Comparison of ENCODE assay signal across 8 cellular contexts in the genomic region with DNA sequence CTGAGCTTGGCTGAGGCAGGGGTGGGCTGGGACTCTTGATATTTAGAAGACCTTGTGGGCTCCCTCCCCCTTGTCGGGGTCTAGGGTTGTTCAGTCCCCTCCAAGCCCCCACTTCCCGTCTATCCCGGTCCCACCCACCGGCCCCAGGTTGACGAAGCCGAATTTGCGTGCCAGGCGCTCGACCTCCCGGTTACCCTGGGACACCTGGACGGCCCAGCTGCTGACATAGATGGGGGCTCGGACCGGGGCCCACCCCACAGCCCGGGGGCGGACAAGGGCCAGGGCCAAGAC. TPM values are rescaled to one million over a fixed set of nuclear protein-coding genes. Genes with fewer than 3 reads are reported as not detected.
DNase-seq lines count a peak whose midpoint lies in the region; ATAC-seq, FAIRE-seq and TF ChIP-seq lines count a peak whose summit lies in the region.

No MANE protein-coding gene starts in this region.

- no peaks in the 10 kb centered on the region for H3K9me2 ChIP-seq in Loucy (replicated peaks; ENCODE audit: low read depth, low read length)

- H3K4me2 ChIP-seq in Loucy (ENCODE audit: low read depth, low read length, poor library complexity, severe bottlenecking) (peak overlapping the region; percentile 94), H1 (ENCODE audit: insufficient read depth in 1 of 2, low read depth in 2 of 2, low read length in 2 of 2) (peak overlapping the region; percentile 66 to 89)

- peaks cover 18% of the 10 kb centered on the region for H3K4me1 ChIP-seq in CD4-positive, CD25-positive, alpha-beta regulatory T cell (ENCODE audit: control insufficient read depth, insufficient read depth, low read length, poor library complexity, severe bottlenecking)
- H3K4me1 ChIP-seq in Loucy (ENCODE audit: insufficient read depth, low read length, poor library complexity, severe bottlenecking) (peaks cover 3% of the 10 kb centered on the region), H1 (replicated peaks in 1 of 4; ENCODE audit: control insufficient read depth in 3 of 4, insufficient read depth in 4 of 4, low read length in 3 of 4) (peaks cover 0 to 5% (median 2%) of the 10 kb centered on the region in 4 experiments; a peak in 4 of 7 replicates), neuron (ENCODE audit: insufficient read depth, low read length) (peaks cover 21% of the 10 kb centered on the region)

- peak overlapping the region; percentile 81 for H3K4ac ChIP-seq in H1 (replicated peaks; ENCODE audit: insufficient read length, low read depth, low read length)

- no peak overlapping the region for H2BK20ac ChIP-seq in H1 (ENCODE audit: low read length)

- TF ChIP-seq CTCF in Loucy (conservative IDR thresholded peaks at IDR 0.05; ENCODE audit: low read length) = no peak
- TF ChIP-seq CTCF in H1 (IDR thresholded peaks at IDR 0.05; ENCODE audit: control extremely low read depth in 1 of 3, insufficient read depth in 1 of 3, low read depth in 1 of 3, low read length in 3 of 3) = no peak

- no peak for TF ChIP-seq RAD21 in H1 (IDR thresholded peaks at IDR 0.05 in 1 of 2, conservative IDR thresholded peaks at IDR 0.05 in 1 of 2; ENCODE audit: low read depth in 2 of 2, low read length in 2 of 2)

- H3K36me3 ChIP-seq in CD4-positive, CD25-positive, alpha-beta regulatory T cell (ENCODE audit: control insufficient read depth, insufficient read depth, low read length) = no peaks in the 10 kb centered on the region
- H3K36me3 ChIP-seq in Loucy (ENCODE audit: insufficient read depth, low read length) (no peaks in the 10 kb centered on the region), H1 (ENCODE audit: control insufficient read depth in 2 of 4, insufficient read depth in 4 of 4, low read length in 3 of 4) (no peaks in the 10 kb centered on the region), neuron (ENCODE audit: insufficient read depth, low read length) (no peaks in the 10 kb centered on the region)

- no peaks in the 10 kb centered on the region for H3F3A ChIP-seq in Loucy (ENCODE audit: low read depth)

- ATAC-seq in CD4-positive, CD25-positive, alpha-beta regulatory T cell (ENCODE audit: low read depth in 2 of 2) = no peak
- no peak for ATAC-seq in GM18873 (IDR thresholded peaks at IDR 0.05; ENCODE audit: low FRiP score, unreplicated experiment)

- H3K23ac ChIP-seq in H1 (ENCODE audit: insufficient read length) = no peak overlapping the region

- peak overlapping the region; percentile 36 for H3K56ac ChIP-seq in H1 (replicated peaks; ENCODE audit: insufficient read length, low read depth, low read length)

- no peaks in the 10 kb centered on the region for H3K9me3 Mint-ChIP-seq in CD4-positive, CD25-positive, alpha-beta regulatory T cell

- no peak for FAIRE-seq in H1 (lab: Jason Lieb, UNC)

- no peak overlapping the region for H2AK5ac ChIP-seq in H1 (ENCODE audit: low read depth, low read length)

- peak overlapping the region; percentile 71 for H4K8ac ChIP-seq in H1 (ENCODE audit: extremely low read depth, insufficient read depth, low read length)

- peak overlapping the region; percentile 51 to 86 (median 74) for H3K4me3 Mint-ChIP-seq in CD4-positive, CD25-positive, alpha-beta regulatory T cell

- H3K27ac Mint-ChIP-seq in CD4-positive, CD25-positive, alpha-beta regulatory T cell = no peak overlapping the region

- H2AFZ ChIP-seq in Loucy (ENCODE audit: low read length) = peak overlapping the region; percentile 95
- no peak overlapping the region for H2AFZ ChIP-seq in H1 (ENCODE audit: low read length)
- peak overlapping the region; percentile 22 for H2AFZ ChIP-seq in neuron (ENCODE audit: low read depth, low read length)

- no peak for TF ChIP-seq EP300 in H1 (IDR thresholded peaks at IDR 0.05; ENCODE audit: borderline replicate concordance in 1 of 2, low read depth in 2 of 2, low read length in 2 of 2)

- no peaks in the 10 kb centered on the region for H4K20me1 ChIP-seq in Loucy (ENCODE audit: insufficient read depth, low read length, poor library complexity, severe bottlenecking)
- no peaks in the 10 kb centered on the region for H4K20me1 ChIP-seq in H1 (replicated peaks in 1 of 2; ENCODE audit: control insufficient read depth in 1 of 2, insufficient read depth in 2 of 2, low read length in 2 of 2)

- H3K23me2 ChIP-seq in H1 (ENCODE audit: low read depth, low read length) = peaks cover 7% of the 10 kb centered on the region; the same call in 1 of the 2 replicates

- no peak overlapping the region for H2BK15ac ChIP-seq in H1 (ENCODE audit: low read length)

- H3K27ac ChIP-seq in CD4-positive, CD25-positive, alpha-beta regulatory T cell (ENCODE audit: insufficient read depth, low read length, poor library complexity, severe bottlenecking) = peak overlapping the region; percentile 17
- no peak overlapping the region for H3K27ac ChIP-seq in H1 (ENCODE audit: low read depth, low read length)

- H3K9me3 ChIP-seq in CD4-positive, CD25-positive, alpha-beta regulatory T cell (ENCODE audit: control insufficient read depth in 2 of 2, low read length in 2 of 2) = no peaks in the 10 kb centered on the region
- H3K9me3 ChIP-seq in Loucy (ENCODE audit: insufficient read depth, low read depth, low read length) = no peaks in the 10 kb centered on the region
- H3K9me3 ChIP-seq in H1 (ENCODE audit: insufficient read depth in 2 of 2, low read depth in 1 of 2, low read length in 1 of 2) = no peaks in the 10 kb centered on the region
- no peaks in the 10 kb centered on the region for H3K9me3 ChIP-seq in neuron (ENCODE audit: low read length)

- peaks cover 0 to 18% (median 5%) of the 10 kb centered on the region in 4 donors for H3K4me1 Mint-ChIP-seq in CD4-positive, CD25-positive, alpha-beta regulatory T cell

- WGBS in H1 (ENCODE audit: extremely low coverage in 1 of 2, insufficient coverage in 1 of 2, insufficient read length in 1 of 2, insufficient replicate concordance in 2 of 2, low coverage in 1 of 2, low lambda C conversion rate in 2 of 2, missing lambda C conversion rate in 1 of 2), 2 experiments = 1% methylated on average over 12 of the region's 15 CpGs; no CpG with 5 or more reads in 1 of the 2 experiments

- H3K27me3 Mint-ChIP-seq in CD4-positive, CD25-positive, alpha-beta regulatory T cell = peaks cover 12% of the 10 kb centered on the region

- POLR2A ChIA-PET in H1 (lab: Charles Lee; ENCODE audit: partially characterized antibody) = no interaction called here

- CTCF ChIA-PET in H1 (lab: Charles Lee; ENCODE audit: partially characterized antibody) = no interaction called here

- H3K9ac ChIP-seq in Loucy (ENCODE audit: low read depth, low read length, poor library complexity, severe bottlenecking) (peak overlapping the region; percentile 87), H1 (replicated peaks in 1 of 4; ENCODE audit: extremely low read depth in 1 of 4, low read depth in 3 of 4, low read length in 3 of 4) (peak overlapping the region in 2 of 4 experiments; percentile 5 to 50; a peak in 2 of 7 replicates)

- H3K14ac ChIP-seq in H1 (ENCODE audit: insufficient read length) = no peak overlapping the region

- no peak overlapping the region; the same call in 1 of the 2 replicates for H2BK12ac ChIP-seq in H1 (ENCODE audit: low read depth, low read length)

- no peak overlapping the region for H4K91ac ChIP-seq in H1 (replicated peaks; ENCODE audit: insufficient read length, low read length)

- no peak overlapping the region for H2BK120ac ChIP-seq in H1 (replicated peaks; ENCODE audit: low read depth, low read length)

- H3K27me3 ChIP-seq in CD4-positive, CD25-positive, alpha-beta regulatory T cell (ENCODE audit: control insufficient read depth, insufficient read depth, low read length) = no peaks in the 10 kb centered on the region
- H3K27me3 ChIP-seq in Loucy (ENCODE audit: insufficient read depth, low read length, poor library complexity, severe bottlenecking) (no peaks in the 10 kb centered on the region), H1 (replicated peaks in 1 of 4; ENCODE audit: control insufficient read depth in 3 of 4, extremely low read depth in 1 of 4, insufficient read depth in 3 of 4, low read length in 3 of 4) (peaks cover 3 to 17% (median 9%) of the 10 kb centered on the region in 4 experiments; a peak in 6 of 7 replicates), neuron (ENCODE audit: insufficient read depth, low read length) (no peaks in the 10 kb centered on the region)

- no peak overlapping the region for H3K4me3 ChIP-seq in CD4-positive, CD25-positive, alpha-beta regulatory T cell (ENCODE audit: low read depth, low read length)
- H3K4me3 ChIP-seq in Loucy (ENCODE audit: low read length, poor library complexity, severe bottlenecking) (peak overlapping the region; percentile 82), H1 (ENCODE audit: extremely low read depth in 1 of 4, insufficient read depth in 2 of 4, low read depth in 3 of 4, low read length in 4 of 4) (peak overlapping the region; percentile 50 to 80 (median 68)), neuron (ENCODE audit: low read length) (peak overlapping the region; percentile 51)

- peak overlapping the region; percentile 63; the same call in 1 of the 2 replicates for H2BK5ac ChIP-seq in H1 (ENCODE audit: low read depth, low read length)

- no peaks in the 10 kb centered on the region for H3K79me1 ChIP-seq in H1 (ENCODE audit: low read depth, low read length)

- no peaks in the 10 kb centered on the region for H3K36me3 Mint-ChIP-seq in CD4-positive, CD25-positive, alpha-beta regulatory T cell

- no peaks in the 10 kb centered on the region for H3K79me2 ChIP-seq in Loucy (ENCODE audit: insufficient read depth, low read length)
- H3K79me2 ChIP-seq in H1 (ENCODE audit: control insufficient read depth in 1 of 2, insufficient read depth in 2 of 2, low read length in 2 of 2) = no peaks in the 10 kb centered on the region

- no peak overlapping the region; the same call in 1 of the 2 replicates for H3K18ac ChIP-seq in H1 (ENCODE audit: extremely low read depth, low read length)

- DNase-seq in CD4-positive, CD25-positive, alpha-beta regulatory T cell = no peak
- DNase-seq in H1 (ENCODE audit: low read depth in 1 of 2, low spot score in 2 of 2) = no peak
- DNase-seq in NCI-H1930 (lab: John Stamatoyannopoulos, UW) = no peak
- no peak for DNase-seq in NCI-H82 (lab: John Stamatoyannopoulos, UW)
- DNase-seq in NCI-H2081 treated with DMSO at 0.1 percent for 48 hours (lab: John Stamatoyannopoulos, UW) = no peak

- TF ChIP-seq POLR2A in H1 (IDR thresholded peaks at IDR 0.05; ENCODE audit: control extremely low read depth in 1 of 2, low read depth in 2 of 2, low read length in 2 of 2) = no peak

- peak overlapping the region; percentile 12 for H4K5ac ChIP-seq in H1 (ENCODE audit: insufficient read length, low read depth, low read length)

RNA-seq across cellular contexts. Expression of gene PCSK4, which starts 0.2 kb away (rescaled TPM):
- 1.3 TPM for total RNA-seq in CD4-positive, CD25-positive, alpha-beta regulatory T cell
- 1 to 10 TPM in 1 of 4 donors, under 1 TPM in 2, not detected in 1; 0.08 to 1.3 (median 0.29) TPM for polyA plus RNA-seq in CD4-positive, CD25-positive, alpha-beta regulatory T cell
- total RNA-seq in H1 (2021; fragmentation: NEBNext Ultra II Directional; extraction: Animal tissue kit (Norgen Biotek cat#: 25700)) = 9.7 and 9.8 TPM in 2 replicates
- polyA plus RNA-seq in H1 (2011; rRNA removed) = 10.7 and 18.3 TPM in 2 replicates
- 13.4 TPM for polyA plus RNA-seq in H1 (2011; cell fraction: cytosol; rRNA removed)
- 104 TPM for polyA plus RNA-seq in H1 (2011; cell fraction: nucleus; rRNA removed)
- polyA plus RNA-seq in H1 (2012, experiment 1 of 2) = 7.7 to 16.1 TPM (median 11.6 TPM) in 4 replicates
- polyA plus RNA-seq in H1 (2012, experiment 2 of 2) = 5.0 TPM
- polyA plus RNA-seq in H1 (2013, experiment 1 of 2) = 8.5 TPM
- polyA plus RNA-seq in H1 (2013, experiment 2 of 2) = 5.6 TPM
- polyA minus RNA-seq in H1 (2011; rRNA and poly(A)+ RNA removed) = 1.6 and 1.9 TPM in 2 replicates
- 8.1 TPM for polyA minus RNA-seq in H1 (2011; cell fraction: cytosol; rRNA and poly(A)+ RNA removed)
- 14.3 TPM for polyA minus RNA-seq in H1 (2011; cell fraction: nucleus; rRNA and poly(A)+ RNA removed)

RNA-seq across cellular contexts. Expression of gene REEP6, which starts 1.0 kb away (rescaled TPM):
- total RNA-seq in CD4-positive, CD25-positive, alpha-beta regulatory T cell = 1.3 TPM
- 1 to 10 TPM; 1.5 to 3.3 (median 2.6) TPM for polyA plus RNA-seq in CD4-positive, CD25-positive, alpha-beta regulatory T cell
- total RNA-seq in H1 (2021; fragmentation: NEBNext Ultra II Directional; extraction: Animal tissue kit (Norgen Biotek cat#: 25700)) = 12.6 and 13.4 TPM in 2 replicates
- 20.7 and 31.4 TPM in 2 replicates for polyA plus RNA-seq in H1 (2011; rRNA removed)
- 12.6 TPM for polyA plus RNA-seq in H1 (2011; cell fraction: cytosol; rRNA removed)
- 14.4 TPM for polyA plus RNA-seq in H1 (2011; cell fraction: nucleus; rRNA removed)
- 8.7 to 19.5 TPM (median 15.4 TPM) in 4 replicates for polyA plus RNA-seq in H1 (2012, experiment 1 of 2)
- 12.8 TPM for polyA plus RNA-seq in H1 (2012, experiment 2 of 2)
- 17.9 TPM for polyA plus RNA-seq in H1 (2013, experiment 1 of 2)
- 25.1 TPM for polyA plus RNA-seq in H1 (2013, experiment 2 of 2)
- 4.2 and 5.5 TPM in 2 replicates for polyA minus RNA-seq in H1 (2011; rRNA and poly(A)+ RNA removed)
- 13.8 TPM for polyA minus RNA-seq in H1 (2011; cell fraction: cytosol; rRNA and poly(A)+ RNA removed)
- 6.6 TPM for polyA minus RNA-seq in H1 (2011; cell fraction: nucleus; rRNA and poly(A)+ RNA removed)

RNA-seq across cellular contexts. Expression of gene C19orf25, which starts 10.9 kb away (rescaled TPM):
- 33.4 TPM for total RNA-seq in CD4-positive, CD25-positive, alpha-beta regulatory T cell
- 10 to 100 TPM; 42.2 to 64.0 (median 54.0) TPM for polyA plus RNA-seq in CD4-positive, CD25-positive, alpha-beta regulatory T cell
- 41.3 and 41.4 TPM in 2 replicates for total RNA-seq in H1 (2021; fragmentation: NEBNext Ultra II Directional; extraction: Animal tissue kit (Norgen Biotek cat#: 25700))
- 67.4 and 92.2 TPM in 2 replicates for polyA plus RNA-seq in H1 (2011; rRNA removed)
- 63.6 TPM for polyA plus RNA-seq in H1 (2011; cell fraction: cytosol; rRNA removed)
- 64.5 TPM for polyA plus RNA-seq in H1 (2011; cell fraction: nucleus; rRNA removed)
- 25.3 to 39.5 TPM (median 37.9 TPM) in 4 replicates for polyA plus RNA-seq in H1 (2012, experiment 1 of 2)
- 36.7 TPM for polyA plus RNA-seq in H1 (2012, experiment 2 of 2)
- polyA plus RNA-seq in H1 (2013, experiment 1 of 2) = 39.5 TPM
- 40.6 TPM for polyA plus RNA-seq in H1 (2013, experiment 2 of 2)
- 12.2 and 15.1 TPM in 2 replicates for polyA minus RNA-seq in H1 (2011; rRNA and poly(A)+ RNA removed)
- 22.1 TPM for polyA minus RNA-seq in H1 (2011; cell fraction: cytosol; rRNA and poly(A)+ RNA removed)
- 35.7 TPM for polyA minus RNA-seq in H1 (2011; cell fraction: nucleus; rRNA and poly(A)+ RNA removed)

RNA-seq across cellular contexts. Expression of gene ADAMTSL5, which starts 22.9 kb away (rescaled TPM):
- 2.1 TPM for total RNA-seq in CD4-positive, CD25-positive, alpha-beta regulatory T cell
- 1 to 10 TPM in 2 of 4 donors, under 1 TPM in 2; 0.29 to 3.3 (median 1.8) TPM for polyA plus RNA-seq in CD4-positive, CD25-positive, alpha-beta regulatory T cell
- total RNA-seq in H1 (2021; fragmentation: NEBNext Ultra II Directional; extraction: Animal tissue kit (Norgen Biotek cat#: 25700)) = 0.99 and 1.4 TPM in 2 replicates
- polyA plus RNA-seq in H1 (2011; rRNA removed) = 0.82 and 2.6 TPM in 2 replicates
- 1.0 TPM for polyA plus RNA-seq in H1 (2011; cell fraction: cytosol; rRNA removed)
- polyA plus RNA-seq in H1 (2011; cell fraction: nucleus; rRNA removed) = 2.7 TPM
- 0.42 to 0.86 TPM (median 0.67 TPM) in 4 replicates for polyA plus RNA-seq in H1 (2012, experiment 1 of 2)
- polyA plus RNA-seq in H1 (2012, experiment 2 of 2) = 0.30 TPM
- polyA plus RNA-seq in H1 (2013, experiment 1 of 2) = 0.26 TPM
- 0.42 TPM for polyA plus RNA-seq in H1 (2013, experiment 2 of 2)
- polyA minus RNA-seq in H1 (2011; rRNA and poly(A)+ RNA removed) = 0.09 and 0.49 TPM in 2 replicates
- polyA minus RNA-seq in H1 (2011; cell fraction: cytosol; rRNA and poly(A)+ RNA removed) = not detected
- 0.40 TPM for polyA minus RNA-seq in H1 (2011; cell fraction: nucleus; rRNA and poly(A)+ RNA removed)

RNA-seq across cellular contexts. Expression of gene PLK5, which starts 33.9 kb away (rescaled TPM):
- total RNA-seq in CD4-positive, CD25-positive, alpha-beta regulatory T cell = not detected
- polyA plus RNA-seq in CD4-positive, CD25-positive, alpha-beta regulatory T cell = not detected
- total RNA-seq in H1 (2021; fragmentation: NEBNext Ultra II Directional; extraction: Animal tissue kit (Norgen Biotek cat#: 25700)) = 0.43 and 1.2 TPM in 2 replicates
- polyA plus RNA-seq in H1 (2011; rRNA removed) = 0.45 and 0.82 TPM in 2 replicates
- 0.69 TPM for polyA plus RNA-seq in H1 (2011; cell fraction: cytosol; rRNA removed)
- polyA plus RNA-seq in H1 (2011; cell fraction: nucleus; rRNA removed) = 4.9 TPM
- 0.56 to 0.73 TPM (median 0.64 TPM) in 3 of 4 replicates, not detected in the other for polyA plus RNA-seq in H1 (2012, experiment 1 of 2)
- 0.29 TPM for polyA plus RNA-seq in H1 (2012, experiment 2 of 2)
- 0.81 TPM for polyA plus RNA-seq in H1 (2013, experiment 1 of 2)
- polyA plus RNA-seq in H1 (2013, experiment 2 of 2) = 0.33 TPM
- polyA minus RNA-seq in H1 (2011; rRNA and poly(A)+ RNA removed) = 0.06 and 0.29 TPM in 2 replicates
- 0.66 TPM for polyA minus RNA-seq in H1 (2011; cell fraction: cytosol; rRNA and poly(A)+ RNA removed)
- 1.5 TPM for polyA minus RNA-seq in H1 (2011; cell fraction: nucleus; rRNA and poly(A)+ RNA removed)
